Comparison of ENCODE assay signal across 19 cellular contexts in the genomic region with DNA sequence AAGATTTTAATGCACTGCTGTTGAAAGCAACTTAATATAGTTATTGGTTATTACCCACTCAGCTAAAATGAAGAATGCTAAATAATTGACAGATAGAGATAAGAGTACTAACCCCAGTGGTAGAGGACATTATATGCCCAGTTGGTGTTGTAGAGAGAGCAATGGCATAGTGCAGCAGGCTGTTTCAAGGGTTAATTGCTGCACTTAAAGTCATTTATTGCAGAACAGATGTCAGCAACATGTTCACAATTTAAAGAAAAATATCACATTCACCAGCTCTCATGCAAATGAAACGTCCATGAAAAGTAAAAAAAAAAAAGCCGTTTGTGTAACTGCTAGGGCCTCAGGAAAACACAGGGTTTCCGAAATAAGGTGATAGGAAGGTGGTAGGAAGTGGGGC.
DNase-seq lines count a peak whose midpoint lies in the region.
"Had no signal": no experiment of that assay in that cellular context is flagged by ENCODE, and none has a peak within 500 bp of the region (broad histone marks: within the 10 kb centered on the region; RNA-seq: fewer than 3 reads in every experiment).

No MANE protein-coding gene starts in this region.

- no peaks in the 10 kb centered on the region for H3K27me3 ChIP-seq in CD8-positive, alpha-beta memory T cell (ENCODE audit: insufficient read depth, low read length, poor library complexity, severe bottlenecking)
- H3K27me3 ChIP-seq: BLaER1 had no signal

- H3K4me1 ChIP-seq in CD8-positive, alpha-beta memory T cell (ENCODE audit: insufficient read depth, low read length): no peaks in the 10 kb centered on the region
- H3K4me1 ChIP-seq: BLaER1, HAP-1 had no signal

- peaks cover 0 to 6% (median 0%) of the 10 kb centered on the region in 5 donors for H3K9me3 Mint-ChIP-seq in CD8-positive, alpha-beta memory T cell

- H3K4me3 Mint-ChIP-seq in CD8-positive, alpha-beta memory T cell: no peak overlapping the region
- H3K4me3 Mint-ChIP-seq: B cell; CD4-positive, CD25-positive, alpha-beta regulatory T cell; CD8-positive, alpha-beta T cell; HFFc6 had no signal

- CTCF ChIA-PET in CD8-positive, alpha-beta memory T cell (lab: Charles Lee): no interaction called here

- H3K4me1 Mint-ChIP-seq in CD8-positive, alpha-beta memory T cell: no peaks in the 10 kb centered on the region
- H3K4me1 Mint-ChIP-seq: B cell; CD4-positive, CD25-positive, alpha-beta regulatory T cell had no signal

- H3K36me3 ChIP-seq in CD8-positive, alpha-beta memory T cell (ENCODE audit: insufficient read depth, low read length): no peaks in the 10 kb centered on the region
- H3K36me3 ChIP-seq: BLaER1, HAP-1 had no signal

- no peaks in the 10 kb centered on the region for H3K27me3 Mint-ChIP-seq in CD8-positive, alpha-beta memory T cell
- H3K27me3 Mint-ChIP-seq: B cell; CD4-positive, CD25-positive, alpha-beta regulatory T cell had no signal

- no peaks in the 10 kb centered on the region for H3K9me3 ChIP-seq in CD8-positive, alpha-beta memory T cell (ENCODE audit: low read length)
- H3K9me3 ChIP-seq: BLaER1, HAP-1 had no signal

- no peak overlapping the region for H3K27ac ChIP-seq in CD8-positive, alpha-beta memory T cell (ENCODE audit: low read depth, low read length)
- H3K27ac ChIP-seq: 22Rv1, BLaER1, C4-2B had no signal

- H3K36me3 Mint-ChIP-seq in CD8-positive, alpha-beta memory T cell: no peaks in the 10 kb centered on the region
- H3K36me3 Mint-ChIP-seq: CD4-positive, CD25-positive, alpha-beta regulatory T cell; CD8-positive, alpha-beta T cell had no signal

- H3K27ac Mint-ChIP-seq in CD8-positive, alpha-beta memory T cell: no peak overlapping the region
- H3K27ac Mint-ChIP-seq: B cell; CD4-positive, CD25-positive, alpha-beta regulatory T cell; CD8-positive, alpha-beta T cell; HFFc6 had no signal

- no peak overlapping the region for H3K4me3 ChIP-seq in CD8-positive, alpha-beta memory T cell (ENCODE audit: low read length)
- H3K4me3 ChIP-seq: BLaER1, HAP-1 had no signal

- POLR2A ChIA-PET in CD8-positive, alpha-beta memory T cell (lab: Charles Lee): no interaction called here

- DNase-seq in NCI-H1105 treated with DMSO at 0.1 percent for 48 hours (lab: John Stamatoyannopoulos, UW): peak; percentile 37
- DNase-seq in NCI-H1105 (lab: John Stamatoyannopoulos, UW): no peak
- peak; percentile 62 for DNase-seq in NCI-H2171 (lab: John Stamatoyannopoulos, UW)
- peak; percentile 50 for DNase-seq in NCI-H524 treated with DMSO at 0.1 percent for 48 hours (lab: John Stamatoyannopoulos, UW)
- no peak for DNase-seq in EL
- no peak for DNase-seq in CD8-positive, alpha-beta memory T cell
- DNase-seq in inferior parietal cortex (ENCODE audit: extremely low spot score): no peak
- DNase-seq: CD4-positive, CD25-positive, alpha-beta regulatory T cell; CD8-positive, alpha-beta T cell; DMS 273 treated with DMSO at 0.1 percent for 48 hours; DMS79; GF-D8; GOT3; HFFc6 had no signal

Comparison
In these comparisons a context has a peak if more than half of its experiments do, and no peak if none do; other contexts are left out.
1. DNase-seq: peak in NCI-H1105 treated with DMSO at 0.1 percent for 48 hours (single experiment), NCI-H2171 (single experiment) and NCI-H524 treated with DMSO at 0.1 percent for 48 hours (single experiment); none in NCI-H1105 (single experiment), EL (single experiment), CD8-positive, alpha-beta memory T cell (0 of 5) and inferior parietal cortex (single experiment).